15 cellular contexts compared by ENCODE assay signal in the genomic region with DNA sequence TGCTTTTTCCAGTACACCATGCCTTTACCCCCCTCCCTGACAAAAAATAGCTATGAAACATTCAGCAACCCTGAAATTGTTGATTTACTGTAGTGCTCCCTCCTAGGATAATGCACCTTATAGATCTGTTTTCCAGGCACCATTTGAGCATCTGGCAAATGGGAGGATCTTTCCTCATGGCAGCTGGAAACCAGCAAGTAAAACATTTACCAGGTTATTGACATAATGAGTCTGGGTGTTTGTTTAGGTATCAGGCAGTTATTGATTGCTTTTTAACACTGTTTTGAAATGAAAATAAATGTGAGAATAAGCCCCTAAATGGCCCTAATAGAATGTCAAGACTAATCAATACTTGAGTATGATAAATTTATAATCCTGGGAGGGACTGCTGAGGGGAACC.
"Had no signal": no experiment of that assay in that cellular context is flagged by ENCODE, and none has a peak within 500 bp of the region (broad histone marks: within the 10 kb centered on the region; RNA-seq: fewer than 3 reads in every experiment).

No MANE protein-coding gene starts in this region.

- H2AFZ ChIP-seq: neural progenitor cell had no signal

- DNase-seq: activated CD4-positive, alpha-beta T cell treated with anti-CD3 and anti-CD28 coated beads for 48 hours; activated CD8-positive, alpha-beta memory T cell treated with anti-CD3 and anti-CD28 coated beads for 24 hours; activated naive CD4-positive, alpha-beta T cell treated with anti-CD3 and anti-CD28 coated beads, Interleukin-2, amount 10 ng/mL, durations not matched to agents 7 days and 5 days; adrenal gland; caudate nucleus; effector CD8-positive, alpha-beta T cell; kidney; ovary; retina; thyroid gland had no signal

- H3K27ac ChIP-seq: adrenal gland, coronary artery, neural progenitor cell, ovary, thyroid gland had no signal

- H3K27me3 Mint-ChIP-seq: activated naive CD4-positive, alpha-beta T cell treated with anti-CD3 and anti-CD28 coated beads, Interleukin-2, amount 10 ng/mL, durations not matched to agents 7 days and 5 days had no signal

- H3K4me3 Mint-ChIP-seq: activated naive CD4-positive, alpha-beta T cell treated with anti-CD3 and anti-CD28 coated beads, Interleukin-2, amount 10 ng/mL, durations not matched to agents 7 days and 5 days; mesothelial cell of epicardium; neural progenitor cell had no signal

- H3K4me1 Mint-ChIP-seq: activated naive CD4-positive, alpha-beta T cell treated with anti-CD3 and anti-CD28 coated beads, Interleukin-2, amount 10 ng/mL, durations not matched to agents 7 days and 5 days; mesothelial cell of epicardium; neural progenitor cell had no signal

- H3K9me3 ChIP-seq: adrenal gland, gastroesophageal sphincter, ovary, thyroid gland had no signal

- H3K27me3 ChIP-seq: adrenal gland, gastroesophageal sphincter, neural progenitor cell, ovary, thyroid gland had no signal

- H3K36me3 ChIP-seq: adrenal gland, gastroesophageal sphincter, neural progenitor cell, ovary, thyroid gland had no signal

- H3K9me3 Mint-ChIP-seq: activated naive CD4-positive, alpha-beta T cell treated with anti-CD3 and anti-CD28 coated beads, Interleukin-2, amount 10 ng/mL, durations not matched to agents 7 days and 5 days; activated T-helper 2 cell treated with anti-CD3 and anti-CD28 coated beads, Interferon-gamma antibody, Interleukin-2, Interleukin-4, amounts not matched to agents 10 μg/mL and 5 μg/mL and 100 μg/mL, durations not matched to agents 14 hours and 24 hours and 36 hours; neural progenitor cell had no signal

- H3K4me3 ChIP-seq: adrenal gland, coronary artery, gastroesophageal sphincter, neural progenitor cell, ovary, thyroid gland had no signal

- ATAC-seq: gastroesophageal sphincter had no signal

- H3K36me3 Mint-ChIP-seq: activated naive CD4-positive, alpha-beta T cell treated with anti-CD3 and anti-CD28 coated beads, Interleukin-2, amount 10 ng/mL, durations not matched to agents 7 days and 5 days; mesothelial cell of epicardium; neural progenitor cell had no signal

- H3K9ac ChIP-seq: neural progenitor cell had no signal

- H3K4me1 ChIP-seq: neural progenitor cell had no signal

- H3K27ac Mint-ChIP-seq: activated naive CD4-positive, alpha-beta T cell treated with anti-CD3 and anti-CD28 coated beads, Interleukin-2, amount 10 ng/mL, durations not matched to agents 7 days and 5 days; activated T-helper 2 cell treated with anti-CD3 and anti-CD28 coated beads, Interferon-gamma antibody, Interleukin-2, Interleukin-4, amounts not matched to agents 10 μg/mL and 5 μg/mL and 100 μg/mL, durations not matched to agents 14 hours and 24 hours and 36 hours; mesothelial cell of epicardium; neural progenitor cell had no signal

- H3K4me2 ChIP-seq: neural progenitor cell had no signal
